ENCODE assay signal across 21 cellular contexts in genomic region chr11:128752379-128752778, GRCh38.
"Had no signal": no experiment of that assay in that cellular context is flagged by ENCODE, and none has a peak within 500 bp of the region (broad histone marks: within the 10 kb centered on the region; RNA-seq: fewer than 3 reads in every experiment).

No MANE protein-coding gene starts in this region.

- DNase-seq: activated CD4-positive, alpha-beta T cell treated with anti-CD3 and anti-CD28 coated beads, Interleukin-2, amount 10 ng/mL, durations not matched to agents 24 days and 14 days; activated CD8-positive, alpha-beta memory T cell treated with anti-CD3 and anti-CD28 coated beads, Interleukin-2, amount 50 U/mL, for 4 hours; activated gamma-delta T cell treated with Interleukin-2 at 50 U/mL for 16 hours; anterior cingulate cortex; central memory CD4-positive, alpha-beta T cell; colonic mucosa; erythroblast; foreskin melanocyte; glutamatergic neuron; hippocampal formation; islet precursor cell; lower lobe of right lung; nephron progenitor cell; occipital lobe; posterior cingulate gyrus; sigmoid colon; stimulated activated naive CD4-positive, alpha-beta T cell treated with Interleukin-2 at 50 U/mL for 16 hours; trophoblast cell had no signal

- H3K36me3 Mint-ChIP-seq: brain, WTC11 had no signal

- H3K4me1 Mint-ChIP-seq: brain had no signal

- H3K4me3 Mint-ChIP-seq: activated CD4-positive, alpha-beta T cell treated with anti-CD3 and anti-CD28 coated beads, Interleukin-2, amount 10 ng/mL, durations not matched to agents 24 days and 14 days; activated T-helper 1 cell treated with anti-CD3 and anti-CD28 coated beads, Interleukin-12 subunit alpha, Interleukin-12 subunit beta, Interleukin-2, Interleukin-4 antibody, amounts not matched to agents 30 ng/mL and 10 ng/mL and 1 ng/mL, durations not matched to agents 14 hours and 24 hours and 36 hours; brain; nephron progenitor cell; WTC11 had no signal

- ATAC-seq: lower lobe of right lung, WTC11 had no signal

- H3K27me3 Mint-ChIP-seq: activated CD4-positive, alpha-beta T cell treated with anti-CD3 and anti-CD28 coated beads, Interleukin-2, amount 10 ng/mL, durations not matched to agents 24 days and 14 days had no signal

- H3K27ac Mint-ChIP-seq: activated CD4-positive, alpha-beta T cell treated with anti-CD3 and anti-CD28 coated beads, Interleukin-2, amount 10 ng/mL, durations not matched to agents 24 days and 14 days; activated T-helper 1 cell treated with anti-CD3 and anti-CD28 coated beads, Interleukin-12 subunit alpha, Interleukin-12 subunit beta, Interleukin-2, Interleukin-4 antibody, amounts not matched to agents 30 ng/mL and 10 ng/mL and 1 ng/mL, durations not matched to agents 14 hours and 24 hours and 36 hours; brain; nephron progenitor cell; WTC11 had no signal

- H3K9me3 Mint-ChIP-seq: activated CD4-positive, alpha-beta T cell treated with anti-CD3 and anti-CD28 coated beads, Interleukin-2, amount 10 ng/mL, durations not matched to agents 24 days and 14 days; activated T-helper 1 cell treated with anti-CD3 and anti-CD28 coated beads, Interleukin-12 subunit alpha, Interleukin-12 subunit beta, Interleukin-2, Interleukin-4 antibody, amounts not matched to agents 30 ng/mL and 10 ng/mL and 1 ng/mL, durations not matched to agents 14 hours and 24 hours and 36 hours; brain; nephron progenitor cell had no signal
